Comparison of ENCODE assay signal across 1 cellular context in the genomic region with DNA sequence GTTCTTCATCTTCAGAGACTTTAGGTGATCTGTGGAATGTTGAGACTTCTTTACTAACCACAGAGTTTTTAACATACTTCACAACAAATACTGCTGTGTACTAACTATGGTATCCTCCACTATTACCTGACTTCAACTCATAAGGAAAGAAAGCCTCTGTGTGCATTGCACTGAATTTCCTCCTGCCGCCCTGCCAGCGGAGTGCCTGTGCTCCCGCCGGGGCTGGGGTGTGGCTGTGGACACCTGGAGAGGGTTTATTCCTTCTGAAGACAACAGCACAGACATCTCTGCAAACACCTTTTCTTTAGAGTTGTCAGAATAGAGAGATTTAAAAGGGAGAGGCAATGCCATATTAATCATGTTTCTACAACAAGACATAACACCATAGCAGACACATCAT.
TF ChIP-seq lines count a peak whose summit lies in the region.

No MANE protein-coding gene starts in this region.

TF ChIP-seq in HepG2, 621 proteins besides CTCF, POLR2A, EP300 and RAD21:
- no peak for TF ChIP-seq SAFB2 (CRISPR knock-in tag; IDR thresholded peaks at IDR 0.05; ENCODE audit: borderline replicate concordance, low read depth)
- no peak for TF ChIP-seq KLF15 (CRISPR knock-in tag; IDR thresholded peaks at IDR 0.05; ENCODE audit: borderline replicate concordance)
- TF ChIP-seq, protein P1, sequence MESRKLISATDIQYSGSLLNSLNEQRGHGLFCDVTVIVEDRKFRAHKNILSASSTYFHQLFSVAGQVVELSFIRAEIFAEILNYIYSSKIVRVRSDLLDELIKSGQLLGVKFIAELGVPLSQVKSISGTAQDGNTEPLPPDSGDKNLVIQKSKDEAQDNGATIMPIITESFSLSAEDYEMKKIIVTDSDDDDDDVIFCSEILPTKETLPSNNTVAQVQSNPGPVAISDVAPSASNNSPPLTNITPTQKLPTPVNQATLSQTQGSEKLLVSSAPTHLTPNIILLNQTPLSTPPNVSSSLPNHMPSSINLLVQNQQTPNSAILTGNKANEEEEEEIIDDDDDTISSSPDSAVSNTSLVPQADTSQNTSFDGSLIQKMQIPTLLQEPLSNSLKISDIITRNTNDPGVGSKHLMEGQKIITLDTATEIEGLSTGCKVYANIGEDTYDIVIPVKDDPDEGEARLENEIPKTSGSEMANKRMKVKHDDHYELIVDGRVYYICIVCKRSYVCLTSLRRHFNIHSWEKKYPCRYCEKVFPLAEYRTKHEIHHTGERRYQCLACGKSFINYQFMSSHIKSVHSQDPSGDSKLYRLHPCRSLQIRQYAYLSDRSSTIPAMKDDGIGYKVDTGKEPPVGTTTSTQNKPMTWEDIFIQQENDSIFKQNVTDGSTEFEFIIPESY (CRISPR knock-in tag; IDR thresholded peaks at IDR 0.05): 0 out of 2 replicates have a peak, but pooled peaks have one; percentile 37
- no peak for TF ChIP-seq PHB2 (IDR thresholded peaks at IDR 0.05; ENCODE audit: partially characterized antibody)
- no peak for TF ChIP-seq MIXL1 (CRISPR knock-in tag; IDR thresholded peaks at IDR 0.05)
